1 cellular context compared by ENCODE assay signal in the genomic region with DNA sequence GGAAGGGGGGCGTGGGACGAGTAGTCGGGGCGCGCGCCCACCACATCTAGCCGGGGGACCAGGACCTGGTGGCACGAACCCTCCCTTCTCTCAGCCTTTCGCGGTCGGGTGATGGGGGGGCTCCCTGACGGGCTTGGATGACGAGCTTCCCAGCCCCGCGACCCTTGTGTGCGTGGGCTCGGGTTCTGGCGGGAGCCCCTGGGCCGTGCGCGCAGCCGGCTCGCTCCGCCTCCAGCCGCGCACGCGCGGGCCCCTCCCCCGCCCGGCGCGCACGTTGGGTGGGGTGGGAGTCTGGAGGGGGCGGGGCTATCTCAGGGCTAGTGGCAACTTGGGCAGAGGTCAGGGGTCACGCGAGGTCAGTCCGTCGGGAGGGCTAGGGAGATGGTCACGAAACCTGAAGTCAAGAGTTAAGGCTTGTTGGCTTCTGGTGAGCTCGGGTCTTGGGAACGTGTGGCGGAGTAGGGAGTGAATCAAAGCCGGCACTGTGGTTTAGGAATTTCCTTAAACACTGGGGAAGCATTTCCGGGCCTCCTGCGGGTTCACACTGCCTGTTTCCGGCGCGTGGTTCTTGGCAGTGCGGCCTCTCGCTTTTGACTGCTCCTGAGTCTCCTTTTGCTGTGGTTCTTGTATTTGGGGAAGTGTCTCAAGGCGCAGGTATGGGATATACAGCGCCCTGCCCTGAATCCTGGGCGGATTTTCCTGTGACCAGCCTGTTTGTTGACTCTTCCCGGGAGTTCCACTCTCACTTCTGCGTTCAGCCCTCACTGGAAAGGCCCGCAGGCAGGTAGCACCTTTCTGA.
A peak's percentile ranks its signal among the peaks of the same experiment; 100 is the strongest.
TF ChIP-seq lines count a peak whose summit lies in the region.

TSS of gene SRCAP (plus strand) at position 356 of the 799 bp plus-strand sequence. CDS start 1,654 bp downstream, outside the sequence.

TF ChIP-seq in HepG2, 621 proteins besides CTCF, POLR2A, EP300 and RAD21 (continued from another document and continues in another):
- TF ChIP-seq, protein P1, sequence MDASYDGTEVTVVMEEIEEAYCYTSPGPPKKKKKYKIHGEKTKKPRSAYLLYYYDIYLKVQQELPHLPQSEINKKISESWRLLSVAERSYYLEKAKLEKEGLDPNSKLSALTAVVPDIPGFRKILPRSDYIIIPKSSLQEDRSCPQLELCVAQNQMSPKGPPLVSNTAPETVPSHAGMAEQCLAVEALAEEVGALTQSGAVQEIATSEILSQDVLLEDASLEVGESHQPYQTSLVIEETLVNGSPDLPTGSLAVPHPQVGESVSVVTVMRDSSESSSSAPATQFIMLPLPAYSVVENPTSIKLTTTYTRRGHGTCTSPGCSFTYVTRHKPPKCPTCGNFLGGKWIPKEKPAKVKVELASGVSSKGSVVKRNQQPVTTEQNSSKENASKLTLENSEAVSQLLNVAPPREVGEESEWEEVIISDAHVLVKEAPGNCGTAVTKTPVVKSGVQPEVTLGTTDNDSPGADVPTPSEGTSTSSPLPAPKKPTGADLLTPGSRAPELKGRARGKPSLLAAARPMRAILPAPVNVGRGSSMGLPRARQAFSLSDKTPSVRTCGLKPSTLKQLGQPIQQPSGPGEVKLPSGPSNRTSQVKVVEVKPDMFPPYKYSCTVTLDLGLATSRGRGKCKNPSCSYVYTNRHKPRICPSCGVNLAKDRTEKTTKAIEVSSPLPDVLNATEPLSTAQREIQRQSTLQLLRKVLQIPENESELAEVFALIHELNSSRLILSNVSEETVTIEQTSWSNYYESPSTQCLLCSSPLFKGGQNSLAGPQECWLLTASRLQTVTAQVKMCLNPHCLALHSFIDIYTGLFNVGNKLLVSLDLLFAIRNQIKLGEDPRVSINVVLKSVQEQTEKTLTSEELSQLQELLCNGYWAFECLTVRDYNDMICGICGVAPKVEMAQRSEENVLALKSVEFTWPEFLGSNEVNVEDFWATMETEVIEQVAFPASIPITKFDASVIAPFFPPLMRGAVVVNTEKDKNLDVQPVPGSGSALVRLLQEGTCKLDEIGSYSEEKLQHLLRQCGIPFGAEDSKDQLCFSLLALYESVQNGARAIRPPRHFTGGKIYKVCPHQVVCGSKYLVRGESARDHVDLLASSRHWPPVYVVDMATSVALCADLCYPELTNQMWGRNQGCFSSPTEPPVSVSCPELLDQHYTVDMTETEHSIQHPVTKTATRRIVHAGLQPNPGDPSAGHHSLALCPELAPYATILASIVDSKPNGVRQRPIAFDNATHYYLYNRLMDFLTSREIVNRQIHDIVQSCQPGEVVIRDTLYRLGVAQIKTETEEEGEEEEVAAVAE (CRISPR knock-in tag; IDR thresholded peaks at IDR 0.05; ENCODE audit: borderline replicate concordance): peak; percentile 67; the same call in 1 of the 2 replicates
- TF ChIP-seq, protein P2, sequence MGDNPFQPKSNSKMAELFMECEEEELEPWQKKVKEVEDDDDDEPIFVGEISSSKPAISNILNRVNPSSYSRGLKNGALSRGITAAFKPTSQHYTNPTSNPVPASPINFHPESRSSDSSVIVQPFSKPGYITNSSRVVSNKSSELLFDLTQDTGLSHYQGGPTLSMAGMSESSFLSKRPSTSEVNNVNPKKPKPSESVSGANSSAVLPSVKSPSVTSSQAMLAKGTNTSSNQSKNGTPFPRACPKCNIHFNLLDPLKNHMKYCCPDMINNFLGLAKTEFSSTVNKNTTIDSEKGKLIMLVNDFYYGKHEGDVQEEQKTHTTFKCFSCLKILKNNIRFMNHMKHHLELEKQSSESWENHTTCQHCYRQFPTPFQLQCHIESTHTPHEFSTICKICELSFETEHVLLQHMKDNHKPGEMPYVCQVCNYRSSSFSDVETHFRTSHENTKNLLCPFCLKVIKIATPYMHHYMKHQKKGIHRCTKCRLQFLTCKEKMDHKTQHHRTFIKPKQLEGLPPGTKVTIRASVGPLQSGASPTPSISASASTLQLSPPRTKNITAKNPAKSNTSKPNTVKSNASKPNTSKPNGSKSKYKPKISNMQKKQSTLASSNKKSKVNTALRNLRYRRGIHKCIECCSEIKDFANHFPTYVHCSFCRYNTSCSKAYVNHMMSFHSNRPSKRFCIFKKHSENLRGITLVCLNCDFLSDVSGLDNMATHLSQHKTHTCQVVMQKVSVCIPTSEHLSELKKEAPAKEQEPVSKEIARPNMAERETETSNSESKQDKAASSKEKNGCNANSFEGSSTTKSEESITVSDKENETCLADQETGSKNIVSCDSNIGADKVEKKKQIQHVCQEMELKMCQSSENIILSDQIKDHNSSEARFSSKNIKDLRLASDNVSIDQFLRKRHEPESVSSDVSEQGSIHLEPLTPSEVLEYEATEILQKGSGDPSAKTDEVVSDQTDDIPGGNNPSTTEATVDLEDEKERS (CRISPR knock-in tag; IDR thresholded peaks at IDR 0.05): 0 out of 2 replicates have a peak, but pooled peaks have one; percentile 32
- TF ChIP-seq GABPB1 (CRISPR knock-in tag; IDR thresholded peaks at IDR 0.05): peak; percentile 87
- TF ChIP-seq LRRFIP1 (CRISPR knock-in tag; conservative IDR thresholded peaks at IDR 0.05): no peak
- peak; percentile 86 for TF ChIP-seq PHF20 (CRISPR knock-in tag; IDR thresholded peaks at IDR 0.05)
- no peak for TF ChIP-seq SETDB1 (CRISPR knock-in tag; IDR thresholded peaks at IDR 0.05; ENCODE audit: borderline replicate concordance)
- no peak for TF ChIP-seq ZNF672 (CRISPR knock-in tag; IDR thresholded peaks at IDR 0.05)
- TF ChIP-seq SP2 (CRISPR knock-in tag; IDR thresholded peaks at IDR 0.05): peak; percentile 35
- no peak; the same call in 1 of the 2 replicates for TF ChIP-seq TCF7 (IDR thresholded peaks at IDR 0.05; ENCODE audit: low read depth)
- peak; percentile 94 for TF ChIP-seq ZNF281 (CRISPR knock-in tag; IDR thresholded peaks at IDR 0.05; ENCODE audit: borderline replicate concordance)
- TF ChIP-seq ZNF263 (CRISPR knock-in tag; IDR thresholded peaks at IDR 0.05): no peak; the same call in 1 of the 2 replicates
- TF ChIP-seq TARDBP (CRISPR knock-in tag; IDR thresholded peaks at IDR 0.05): peak; percentile 76; the same call in 1 of the 2 replicates
- no peak; the same call in none of the 2 replicates for TF ChIP-seq ZNF768 (CRISPR knock-in tag; IDR thresholded peaks at IDR 0.05)
- TF ChIP-seq HOXA7 (CRISPR knock-in tag; IDR thresholded peaks at IDR 0.05): no peak
- TF ChIP-seq ZNF136 (CRISPR knock-in tag; IDR thresholded peaks at IDR 0.05; ENCODE audit: low read depth): no peak
- TF ChIP-seq ZNF335 (CRISPR knock-in tag; IDR thresholded peaks at IDR 0.05): 0 out of 2 replicates have a peak, but pooled peaks have one; percentile 27
- peak; percentile 26; the same call in 1 of the 2 replicates for TF ChIP-seq ZNF703 (CRISPR knock-in tag; IDR thresholded peaks at IDR 0.05; ENCODE audit: borderline replicate concordance)
- TF ChIP-seq NR3C1 (CRISPR knock-in tag; IDR thresholded peaks at IDR 0.05): peak; percentile 91
- TF ChIP-seq RFXAP (CRISPR knock-in tag; IDR thresholded peaks at IDR 0.05; ENCODE audit: borderline replicate concordance): peak; percentile 44; the same call in 1 of the 2 replicates
- TF ChIP-seq KDM3A (CRISPR knock-in tag; IDR thresholded peaks at IDR 0.05; ENCODE audit: low read depth): peak; percentile 32; the same call in 1 of the 2 replicates
- TF ChIP-seq, protein P3, sequence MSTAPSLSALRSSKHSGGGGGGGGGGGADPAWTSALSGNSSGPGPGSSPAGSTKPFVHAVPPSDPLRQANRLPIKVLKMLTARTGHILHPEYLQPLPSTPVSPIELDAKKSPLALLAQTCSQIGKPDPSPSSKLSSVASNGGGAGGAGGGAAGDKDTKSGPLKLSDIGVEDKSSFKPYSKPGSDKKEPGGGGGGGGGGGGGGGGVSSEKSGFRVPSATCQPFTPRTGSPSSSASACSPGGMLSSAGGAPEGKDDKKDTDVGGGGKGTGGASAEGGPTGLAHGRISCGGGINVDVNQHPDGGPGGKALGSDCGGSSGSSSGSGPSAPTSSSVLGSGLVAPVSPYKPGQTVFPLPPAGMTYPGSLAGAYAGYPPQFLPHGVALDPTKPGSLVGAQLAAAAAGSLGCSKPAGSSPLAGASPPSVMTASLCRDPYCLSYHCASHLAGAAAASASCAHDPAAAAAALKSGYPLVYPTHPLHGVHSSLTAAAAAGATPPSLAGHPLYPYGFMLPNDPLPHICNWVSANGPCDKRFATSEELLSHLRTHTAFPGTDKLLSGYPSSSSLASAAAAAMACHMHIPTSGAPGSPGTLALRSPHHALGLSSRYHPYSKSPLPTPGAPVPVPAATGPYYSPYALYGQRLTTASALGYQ (CRISPR knock-in tag; IDR thresholded peaks at IDR 0.05): peak; percentile 52; the same call in 1 of the 2 replicates
- TF ChIP-seq NAIF1 (CRISPR knock-in tag; IDR thresholded peaks at IDR 0.05; ENCODE audit: borderline replicate concordance): no peak
- no peak for TF ChIP-seq ZNF12 (CRISPR knock-in tag; IDR thresholded peaks at IDR 0.05)
- TF ChIP-seq SPEN (CRISPR knock-in tag; IDR thresholded peaks at IDR 0.05; ENCODE audit: low read depth): peak; percentile 73
- TF ChIP-seq ZNF264 (CRISPR knock-in tag; IDR thresholded peaks at IDR 0.05): peak; percentile 71; the same call in 1 of the 2 replicates
- TF ChIP-seq CEBPG (CRISPR knock-in tag; IDR thresholded peaks at IDR 0.05): 0 out of 2 replicates have a peak, but pooled peaks have one; percentile 3
- TF ChIP-seq ZSCAN22 (CRISPR knock-in tag; IDR thresholded peaks at IDR 0.05): peak; percentile 18; the same call in 1 of the 2 replicates
- TF ChIP-seq ZBTB37 (CRISPR knock-in tag; IDR thresholded peaks at IDR 0.05): no peak
- TF ChIP-seq ZNF737 (CRISPR knock-in tag; IDR thresholded peaks at IDR 0.05; ENCODE audit: borderline replicate concordance): no peak
- peak; percentile 52; the same call in 1 of the 2 replicates for TF ChIP-seq ZZZ3 (CRISPR knock-in tag; IDR thresholded peaks at IDR 0.05; ENCODE audit: borderline replicate concordance)
- TF ChIP-seq HMG20A (CRISPR knock-in tag; IDR thresholded peaks at IDR 0.05; ENCODE audit: borderline replicate concordance): no peak
- TF ChIP-seq, protein P4, sequence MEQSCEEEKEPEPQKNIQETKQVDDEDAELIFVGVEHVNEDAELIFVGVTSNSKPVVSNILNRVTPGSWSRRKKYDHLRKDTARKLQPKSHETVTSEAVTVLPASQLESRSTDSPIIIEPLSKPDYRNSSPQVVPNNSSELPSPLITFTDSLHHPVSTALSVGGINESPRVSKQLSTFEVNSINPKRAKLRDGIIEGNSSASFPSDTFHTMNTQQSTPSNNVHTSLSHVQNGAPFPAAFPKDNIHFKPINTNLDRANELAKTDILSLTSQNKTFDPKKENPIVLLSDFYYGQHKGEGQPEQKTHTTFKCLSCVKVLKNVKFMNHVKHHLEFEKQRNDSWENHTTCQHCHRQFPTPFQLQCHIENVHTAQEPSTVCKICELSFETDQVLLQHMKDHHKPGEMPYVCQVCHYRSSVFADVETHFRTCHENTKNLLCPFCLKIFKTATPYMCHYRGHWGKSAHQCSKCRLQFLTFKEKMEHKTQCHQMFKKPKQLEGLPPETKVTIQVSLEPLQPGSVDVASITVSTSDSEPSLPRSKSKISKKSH (CRISPR knock-in tag; IDR thresholded peaks at IDR 0.05; ENCODE audit: borderline replicate concordance): no peak
- no peak; the same call in none of the 2 replicates for TF ChIP-seq SOX5 (CRISPR knock-in tag; IDR thresholded peaks at IDR 0.05; ENCODE audit: borderline replicate concordance)
- TF ChIP-seq SRSF4 (IDR thresholded peaks at IDR 0.05; ENCODE audit: low read depth, low read length, poor library complexity, severe bottlenecking): no peak
- TF ChIP-seq ZNF549 (CRISPR knock-in tag; IDR thresholded peaks at IDR 0.05): no peak
- TF ChIP-seq KDM1A (CRISPR knock-in tag; IDR thresholded peaks at IDR 0.05): peak; percentile 13; the same call in 1 of the 2 replicates
- TF ChIP-seq, protein P5, sequence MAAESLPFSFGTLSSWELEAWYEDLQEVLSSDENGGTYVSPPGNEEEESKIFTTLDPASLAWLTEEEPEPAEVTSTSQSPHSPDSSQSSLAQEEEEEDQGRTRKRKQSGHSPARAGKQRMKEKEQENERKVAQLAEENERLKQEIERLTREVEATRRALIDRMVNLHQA (CRISPR knock-in tag; IDR thresholded peaks at IDR 0.05): no peak
- TF ChIP-seq REPIN1 (CRISPR knock-in tag; IDR thresholded peaks at IDR 0.05; ENCODE audit: borderline replicate concordance, low read depth): no peak
- TF ChIP-seq ZNF563 (CRISPR knock-in tag; IDR thresholded peaks at IDR 0.05): peak; percentile 59
